27 cellular contexts compared by ENCODE assay signal in the genomic region with DNA sequence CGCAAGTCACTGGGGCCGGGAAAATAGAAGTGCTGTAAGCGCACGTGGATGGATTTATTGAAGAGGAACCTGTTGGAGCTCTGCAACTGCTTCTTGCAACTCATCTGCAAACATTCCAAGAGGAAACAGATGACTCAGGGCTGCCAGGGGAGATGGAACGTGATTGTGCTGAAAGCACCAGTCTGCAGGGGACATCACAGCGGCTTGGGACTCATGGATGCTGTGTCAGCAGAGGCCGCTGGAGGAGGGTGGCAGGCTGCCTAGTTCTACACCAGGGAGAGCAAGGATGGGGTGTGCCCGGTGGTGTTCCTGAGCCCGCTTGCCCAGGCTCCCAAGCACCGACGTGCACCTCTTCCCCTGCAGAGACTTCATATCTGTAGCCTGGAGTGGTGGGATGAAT.
"Had no signal": no experiment of that assay in that cellular context is flagged by ENCODE, and none has a peak within 500 bp of the region (broad histone marks: within the 10 kb centered on the region; RNA-seq: fewer than 3 reads in every experiment).

No MANE protein-coding gene starts in this region.

- H3K4me1 ChIP-seq: heart right ventricle, left ventricle myocardium inferior, neural progenitor cell, parathyroid adenoma, spleen, testis, thyroid gland, transverse colon, upper lobe of left lung, vagina had no signal

- H3K27me3 ChIP-seq: neural progenitor cell, neutrophil, testis, thyroid gland, transverse colon, upper lobe of left lung, vagina had no signal

- H3K27ac ChIP-seq: heart right ventricle, left ventricle myocardium inferior, neural progenitor cell, neutrophil, parathyroid adenoma, spleen, testis, thyroid gland, transverse colon, upper lobe of left lung, vagina had no signal

- DNase-seq: heart right ventricle; hippocampal formation; immature natural killer cell; left ventricle myocardium inferior; mesendoderm; naive B cell; natural killer cell; nephron progenitor cell; occipital lobe; right cardiac atrium; small intestine; stimulated activated CD4-positive, alpha-beta T cell treated with anti-CD3 and anti-CD28 coated beads, Interleukin-1b, Interleukin-23, amount 100 ng/mL, for 48 hours; stimulated activated CD4-positive, alpha-beta T cell treated with anti-CD3 and anti-CD28 coated beads, Interleukin-2, amount 100 ng/mL, for 48 hours; stimulated activated CD4-positive, alpha-beta T cell treated with anti-CD3 and anti-CD28 coated beads, Interleukin-4, amount 100 ng/mL, for 4 hours; stimulated activated CD8-positive, alpha-beta memory T cell treated with anti-CD3 and anti-CD28 coated beads, Interleukin-4, amount 100 ng/mL, for 48 hours; stimulated activated naive CD4-positive, alpha-beta T cell treated with Interleukin-2 at 50 U/mL for 16 hours; stimulated activated naive CD8-positive, alpha-beta T cell treated with anti-CD3 and anti-CD28 coated beads, Interleukin-15, amount 100 ng/mL, for 72 hours; testis; thyroid gland; transverse colon; upper lobe of left lung had no signal

- H3K9me3 ChIP-seq: heart right ventricle, left ventricle myocardium inferior, neutrophil, testis, thyroid gland, transverse colon, upper lobe of left lung, vagina had no signal

- H3K36me3 ChIP-seq: heart right ventricle, left ventricle myocardium inferior, neural progenitor cell, neutrophil, spleen, thyroid gland, transverse colon, upper lobe of left lung, vagina had no signal

- H3K4me3 ChIP-seq: heart right ventricle, left ventricle myocardium inferior, lung, neural progenitor cell, spleen, testis, thyroid gland, transverse colon, upper lobe of left lung, vagina had no signal
